Comparison of ENCODE assay signal across 8 cellular contexts in the genomic region with DNA sequence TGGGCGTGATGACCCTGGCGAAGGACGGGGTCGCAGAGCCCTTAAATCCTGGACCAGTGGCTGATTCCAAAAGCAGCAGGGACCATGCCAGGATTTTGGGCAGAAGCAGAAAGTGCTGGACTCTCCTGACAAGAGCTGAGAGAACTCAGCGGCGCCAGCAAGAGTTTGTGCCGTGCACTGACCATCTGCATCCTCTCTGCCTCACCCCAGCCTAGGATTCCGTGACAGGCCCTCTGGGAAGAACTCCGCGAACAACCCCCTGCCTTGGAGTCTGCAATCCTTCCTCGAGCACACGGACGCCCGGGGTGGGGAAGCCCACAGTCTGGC. TPM values are rescaled to one million over a fixed set of nuclear protein-coding genes. Genes with fewer than 3 reads are reported as not detected.
DNase-seq lines count a peak whose midpoint lies in the region; ATAC-seq and TF ChIP-seq lines count a peak whose summit lies in the region.

No MANE protein-coding gene starts in this region.

- H3K27ac Mint-ChIP-seq in glutamatergic neuron (ENCODE audit: unreplicated experiment) = no peak overlapping the region

- peak overlapping the region; percentile 90 for H3K4me3 Mint-ChIP-seq in glutamatergic neuron (ENCODE audit: unreplicated experiment)

- peak; percentile 36 for DNase-seq in GM03348 (ENCODE audit: low spot score)
- no peak for DNase-seq in SK-N-MC (ENCODE audit: low read depth, low spot score)
- no peak for DNase-seq in glutamatergic neuron
- no peak for DNase-seq in COLO668 (lab: John Stamatoyannopoulos, UW; ENCODE audit: unreplicated experiment)
- DNase-seq in 8988T = no peak
- no peak for DNase-seq in HPDE6-E6E7 (ENCODE audit: extremely low spot score)

- H3K27ac ChIP-seq in SK-N-MC (no peak overlapping the region), rectal smooth muscle tissue (ENCODE audit: low read depth, low read length) (peak overlapping the region; percentile 22)

- H3K36me3 Mint-ChIP-seq in glutamatergic neuron (ENCODE audit: unreplicated experiment) = no peaks in the 10 kb centered on the region

- H3K4me1 ChIP-seq in rectal smooth muscle tissue (ENCODE audit: control insufficient read depth, insufficient read depth, low read length) = peaks cover 5% of the 10 kb centered on the region

- H3K27me3 Mint-ChIP-seq in glutamatergic neuron (ENCODE audit: unreplicated experiment) = peaks cover 8% of the 10 kb centered on the region

- no peaks in the 10 kb centered on the region for H3K27me3 ChIP-seq in rectal smooth muscle tissue (ENCODE audit: control insufficient read depth, insufficient read depth, low read length)

- no peak overlapping the region for H3K9ac ChIP-seq in SK-N-MC (ENCODE audit: insufficient read length)
- H3K9ac ChIP-seq in rectal smooth muscle tissue (ENCODE audit: low read length) = peak overlapping the region; percentile 69

- H3K9me3 ChIP-seq in SK-N-MC (ENCODE audit: low read depth, low read length) = no peaks in the 10 kb centered on the region

- H3K4me1 Mint-ChIP-seq in glutamatergic neuron (ENCODE audit: low read depth, unreplicated experiment) = peaks cover 14% of the 10 kb centered on the region

- TF ChIP-seq CTCF in glutamatergic neuron (IDR thresholded peaks at IDR 0.05; ENCODE audit: partially characterized antibody, unreplicated experiment) = no peak

- H3K4me3 ChIP-seq in SK-N-MC (peak overlapping the region; percentile 93), rectal smooth muscle tissue (ENCODE audit: low read length) (peak overlapping the region; percentile 72)

- no peak for ATAC-seq in HG02642 (IDR thresholded peaks at IDR 0.05; ENCODE audit: poor library complexity, unreplicated experiment)

- peaks cover 6% of the 10 kb centered on the region for H3K9me3 Mint-ChIP-seq in glutamatergic neuron (ENCODE audit: unreplicated experiment)

- peaks cover 23% of the 10 kb centered on the region; the same call in 1 of the 2 replicates for H3K36me3 ChIP-seq in SK-N-MC (ENCODE audit: insufficient read depth, low read length)
- peaks cover 19% of the 10 kb centered on the region for H3K36me3 ChIP-seq in rectal smooth muscle tissue (ENCODE audit: control insufficient read depth, insufficient read depth, low read length)

RNA-seq across cellular contexts. Expression of gene NDUFV1, which starts 0.6 kb away (rescaled TPM):
- total RNA-seq in glutamatergic neuron (ENCODE audit: unreplicated experiment) = 216 TPM

RNA-seq across cellular contexts. Expression of gene GSTP1, which starts 22.5 kb away (rescaled TPM):
- 712 TPM for total RNA-seq in glutamatergic neuron (ENCODE audit: unreplicated experiment)

RNA-seq across cellular contexts. Expression of gene NUDT8, which starts 23.6 kb away (rescaled TPM):
- 5.8 TPM for total RNA-seq in glutamatergic neuron (ENCODE audit: unreplicated experiment)

RNA-seq across cellular contexts. Expression of gene TBX10, which starts 33.5 kb away (rescaled TPM):
- not detected for total RNA-seq in glutamatergic neuron (ENCODE audit: unreplicated experiment)

RNA-seq across cellular contexts. Expression of gene ACY3, which starts 44.4 kb away (rescaled TPM):
- not detected for total RNA-seq in glutamatergic neuron (ENCODE audit: unreplicated experiment)
